Comparison of ENCODE assay signal across 23 cellular contexts in genomic region chr18:74190086-74190485, GRCh38. TPM values are rescaled to one million over a fixed set of nuclear protein-coding genes. Genes with fewer than 3 reads are reported as not detected.
DNase-seq lines count a peak whose midpoint lies in the region; ATAC-seq, FAIRE-seq and TF ChIP-seq lines count a peak whose summit lies in the region.
"Had no signal": no experiment of that assay in that cellular context is flagged by ENCODE, and none has a peak within 500 bp of the region (broad histone marks: within the 10 kb centered on the region; RNA-seq: fewer than 3 reads in every experiment).

No MANE protein-coding gene starts in this region.

- DNase-seq in AG08395 (ENCODE audit: low spot score) (peak; percentile 13), GM04504 (ENCODE audit: low read depth) (peak; percentile 2), astrocyte of the spinal cord (ENCODE audit: low read depth, low spot score) (peak; percentile 11), left lobe of liver (ENCODE audit: low spot score) (peak; percentile 15), NCI-H1417 treated with DMSO at 0.1 percent for 48 hours (lab: John Stamatoyannopoulos, UW) (no peak), HTR-8/SVneo (ENCODE audit: insufficient read length, low spot score) (no peak)
- DNase-seq: activated B cell treated with CpG ODN at 0.5 μM for 24 hours; CD4-positive, alpha-beta memory T cell; DMS153; gastrocnemius medialis; H9; hippocampal formation; immature natural killer cell; left ventricle myocardium superior; naive thymus-derived CD8-positive, alpha-beta T cell; NCI-H1092 treated with DMSO at 0.1 percent for 48 hours; SIG-M5; stimulated activated CD4-positive, alpha-beta T cell treated with anti-CD3 and anti-CD28 coated beads, Interleukin-4, amount 100 ng/mL, for 1 hour had no signal

- in situ Hi-C loops in astrocyte of the spinal cord (cut with HindIII; ENCODE audit: low sequenced_read_pairs) = no loop called here

- no peak for FAIRE-seq in HTR-8/SVneo (lab: Jason Lieb, UNC)
- FAIRE-seq: urothelium cell line had no signal

- no peak for TF ChIP-seq CTCF in astrocyte of the spinal cord (IDR thresholded peaks at IDR 0.05; ENCODE audit: low read depth, low read length)

- H3K4me3 ChIP-seq in astrocyte of the spinal cord (ENCODE audit: low read depth, low read length) = no peak overlapping the region
- H3K4me3 ChIP-seq: ascending aorta, gastrocnemius medialis, suprapubic skin had no signal

- ATAC-seq in left lobe of liver (no peak), GM19351 (IDR thresholded peaks at IDR 0.05; ENCODE audit: unreplicated experiment) (no peak)
- ATAC-seq: gastrocnemius medialis; left ventricle myocardium superior; naive thymus-derived CD8-positive, alpha-beta T cell; stimulated activated memory B cell treated with anti-CD40 and anti-IgM and Interleukin-4, amounts not matched to agents 10 μg/mL and 1 μg/mL and 100 μg/mL, for 72 hours had no signal

RNA-seq across cellular contexts. Expression of gene TIMM21, which starts 41.8 kb away (rescaled TPM):
- total RNA-seq in left lobe of liver = 18.2 TPM

RNA-seq across cellular contexts. Expression of gene FBXO15, which starts 42.5 kb away (rescaled TPM):
- total RNA-seq in left lobe of liver = 0.58 TPM
- total RNA-seq: ascending aorta, gastrocnemius medialis, left ventricle myocardium superior had no signal

Comparison
In these comparisons a context has a peak if more than half of its experiments do, and no peak if none do; other contexts are left out.
1. DNase-seq: peak in AG08395 (single experiment), GM04504 (single experiment), astrocyte of the spinal cord (single experiment) and left lobe of liver (single experiment); none in NCI-H1417 treated with DMSO at 0.1 percent for 48 hours (single experiment) and HTR-8/SVneo (single experiment).